In the genomic region with DNA sequence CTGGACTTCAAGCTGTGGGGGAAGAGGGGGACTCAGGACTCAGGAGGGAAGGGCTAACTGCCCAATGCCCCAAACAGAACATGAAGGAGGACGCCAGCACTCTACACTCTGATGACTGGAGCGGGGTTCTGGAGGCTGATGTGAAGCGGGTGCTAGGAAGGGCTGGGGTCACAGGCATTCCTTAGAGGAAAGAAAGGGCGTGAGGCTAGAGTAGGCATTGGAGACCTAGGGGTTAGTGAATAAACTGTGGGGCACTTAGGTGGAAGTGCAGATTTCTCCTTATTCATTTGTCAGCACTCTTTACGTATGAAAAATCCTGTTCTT, we compare ENCODE assay signal across 8 cellular contexts. TPM values are rescaled to one million over a fixed set of nuclear protein-coding genes. Genes with fewer than 3 reads are reported as not detected.
DNase-seq lines count a peak whose midpoint lies in the region; ATAC-seq lines count a peak whose summit lies in the region.

No MANE protein-coding gene starts in this region.

- peak overlapping the region; percentile 49 to 82 (median 70) for H3K4me3 Mint-ChIP-seq in CD4-positive, alpha-beta memory T cell
- H3K4me3 Mint-ChIP-seq in central memory CD8-positive, alpha-beta T cell = peak overlapping the region; percentile 70

- peak; percentile 1 for ATAC-seq in HG03439 (IDR thresholded peaks at IDR 0.05; ENCODE audit: unreplicated experiment)
- no peak for ATAC-seq in central memory CD8-positive, alpha-beta T cell (replicated peaks; ENCODE audit: extremely low read depth, poor library complexity, severe bottlenecking)

- H3K14ac ChIP-seq in neuronal stem cell (ENCODE audit: low read length) = peak overlapping the region; percentile 95

- POLR2A ChIA-PET in CD4-positive, alpha-beta memory T cell (lab: Charles Lee; ENCODE audit: partially characterized antibody) = interaction anchor here (1.4 to 10.8 kb wide), 3 partner anchors 10 to 32 kb away, joined by 14 to 120 read pairs (median 17); a partner anchor contains a TSS

- no peaks in the 10 kb centered on the region for H3K36me3 ChIP-seq in CD4-positive, alpha-beta memory T cell (ENCODE audit: insufficient read depth, low read length)
- peaks cover 4 to 13% of the 10 kb centered on the region in 2 donors for H3K36me3 ChIP-seq in neuronal stem cell (replicated peaks in 1 of 2; ENCODE audit: control insufficient read depth in 2 of 2, insufficient read depth in 2 of 2, low read length in 2 of 2)

- no peak overlapping the region for H2BK5ac ChIP-seq in neuronal stem cell (ENCODE audit: low read length)

- H2AK5ac ChIP-seq in neuronal stem cell (ENCODE audit: low read depth, low read length) = peak overlapping the region; percentile 99

- H3K4me1 Mint-ChIP-seq in CD4-positive, alpha-beta memory T cell = peaks cover 10 to 32% (median 22%) of the 10 kb centered on the region in 4 donors
- peaks cover 18% of the 10 kb centered on the region for H3K4me1 Mint-ChIP-seq in central memory CD8-positive, alpha-beta T cell

- peak overlapping the region; percentile 87 for H3K4ac ChIP-seq in neuronal stem cell (ENCODE audit: low read length)

- no peak overlapping the region for H3K27ac ChIP-seq in CD4-positive, alpha-beta memory T cell (ENCODE audit: low read depth, low read length)
- peak overlapping the region; percentile 48 for H3K27ac ChIP-seq in neuronal stem cell (replicated peaks; ENCODE audit: low read length)

- H3K9me3 Mint-ChIP-seq in CD4-positive, alpha-beta memory T cell = no peaks in the 10 kb centered on the region
- H3K9me3 Mint-ChIP-seq in central memory CD8-positive, alpha-beta T cell = no peaks in the 10 kb centered on the region

- H2BK120ac ChIP-seq in neuronal stem cell (ENCODE audit: low read depth, low read length) = peak overlapping the region; percentile 97

- H3K27ac Mint-ChIP-seq in CD4-positive, alpha-beta memory T cell = peak overlapping the region in 6 of 7 donors; percentile 28 to 89 (median 72)
- no peak overlapping the region for H3K27ac Mint-ChIP-seq in central memory CD8-positive, alpha-beta T cell (ENCODE audit: low read depth)

- H2BK12ac ChIP-seq in neuronal stem cell (ENCODE audit: low read length) = peak overlapping the region; percentile 100

- H3K4me3 ChIP-seq in CD4-positive, alpha-beta memory T cell (ENCODE audit: low read length in 2 of 2) = no peak overlapping the region
- H3K4me3 ChIP-seq in neuronal stem cell (ENCODE audit: low read length in 2 of 2) = peak overlapping the region in 1 of 2 donors; percentile 71

- no peak overlapping the region for H4K8ac ChIP-seq in neuronal stem cell (ENCODE audit: low read depth, low read length)

- H3K36me3 Mint-ChIP-seq in CD4-positive, alpha-beta memory T cell = peaks cover 4 to 10% of the 10 kb centered on the region in 2 donors
- peaks cover 1% of the 10 kb centered on the region for H3K36me3 Mint-ChIP-seq in central memory CD8-positive, alpha-beta T cell (ENCODE audit: insufficient read depth)

- CTCF ChIA-PET in CD4-positive, alpha-beta memory T cell (lab: Charles Lee; ENCODE audit: partially characterized antibody) = no interaction called here

- no peak overlapping the region for H2AFZ ChIP-seq in neuronal stem cell (ENCODE audit: low read length)

- intact Hi-C loops in CD4-positive, alpha-beta memory T cell (cut with micrococcal nuclease) = loop anchor here (1.0 to 2.0 kb wide), 4 partner anchors 10 to 383 kb away; a partner anchor contains a TSS

- H3K23ac ChIP-seq in neuronal stem cell (ENCODE audit: low read depth, low read length, poor library complexity) = peak overlapping the region; percentile 94

- peaks cover 2% of the 10 kb centered on the region for H3K79me1 ChIP-seq in neuronal stem cell (ENCODE audit: low read depth, low read length)

- H3K27me3 Mint-ChIP-seq in CD4-positive, alpha-beta memory T cell = no peaks in the 10 kb centered on the region
- H3K27me3 Mint-ChIP-seq in central memory CD8-positive, alpha-beta T cell = no peaks in the 10 kb centered on the region

- no peaks in the 10 kb centered on the region for H3K9me3 ChIP-seq in CD4-positive, alpha-beta memory T cell (ENCODE audit: control insufficient read depth in 1 of 2, low read length in 2 of 2)
- H3K9me3 ChIP-seq in neuronal stem cell (replicated peaks in 1 of 2; ENCODE audit: control insufficient read depth in 2 of 2, insufficient read depth in 1 of 2, low read depth in 1 of 2, low read length in 2 of 2) = peaks cover 0 to 8% of the 10 kb centered on the region in 2 donors

- peak overlapping the region; percentile 99 for H2BK15ac ChIP-seq in neuronal stem cell (ENCODE audit: low read length)

- no CpG with 5 or more reads among the region's 5 CpGs for WGBS in neuronal stem cell (ENCODE audit: extremely low coverage in 2 of 2, insufficient read length in 2 of 2, insufficient replicate concordance in 1 of 2), 2 donors

- no peaks in the 10 kb centered on the region for H3K27me3 ChIP-seq in CD4-positive, alpha-beta memory T cell (ENCODE audit: insufficient read depth, low read length)
- H3K27me3 ChIP-seq in neuronal stem cell (ENCODE audit: control insufficient read depth in 3 of 3, insufficient read depth in 3 of 3, low read depth in 1 of 3, low read length in 3 of 3) = peaks cover 0 to 8% (median 0%) of the 10 kb centered on the region in 3 experiments

- H3K4me2 ChIP-seq in neuronal stem cell (ENCODE audit: insufficient read depth, low read length, poor library complexity, severe bottlenecking) = peak overlapping the region; percentile 47

- no peak overlapping the region for H3K9ac ChIP-seq in neuronal stem cell (ENCODE audit: low read depth, low read length, poor library complexity)

- H4K91ac ChIP-seq in neuronal stem cell (ENCODE audit: low read depth, low read length, poor library complexity) = peak overlapping the region; percentile 74

- H3K18ac ChIP-seq in neuronal stem cell (ENCODE audit: low read length) = peak overlapping the region; percentile 98

- H3K4me1 ChIP-seq in CD4-positive, alpha-beta memory T cell (ENCODE audit: insufficient read depth, low read length) = peaks cover 16% of the 10 kb centered on the region
- peaks cover 15 to 27% of the 10 kb centered on the region in 2 donors for H3K4me1 ChIP-seq in neuronal stem cell (ENCODE audit: control insufficient read depth in 2 of 2, insufficient read depth in 1 of 2, low read depth in 1 of 2, low read length in 2 of 2)

- DNase-seq in CD4-positive, alpha-beta memory T cell = no peak
- DNase-seq in central memory CD8-positive, alpha-beta T cell (ENCODE audit: low spot score in 2 of 2) = no peak
- DNase-seq in neuronal stem cell (ENCODE audit: low spot score) = no peak
- no peak for DNase-seq in D341Med (ENCODE audit: low spot score)
- no peak for DNase-seq in stimulated activated naive CD4-positive, alpha-beta T cell (lab: John Stamatoyannopoulos, UW)
- DNase-seq in mesenteric fat pad (ENCODE audit: low spot score) = no peak
- DNase-seq in NCI-H2171 treated with DMSO at 0.1 percent for 48 hours (lab: John Stamatoyannopoulos, UW) = no peak

RNA-seq across cellular contexts. Expression of a gene that starts 0.8 kb away (rescaled TPM):
- total RNA-seq in CD4-positive, alpha-beta memory T cell = 10 to 100 TPM; 50.0 to 59.7 TPM
- polyA plus RNA-seq in CD4-positive, alpha-beta memory T cell = 10 to 100 TPM in 1 of 2 donors, 1 to 10 TPM in 1; 8.5 to 15.2 TPM
- polyA plus RNA-seq in neuronal stem cell (2013, experiment 1 of 2) = 6.9 TPM
- 6.7 TPM for polyA plus RNA-seq in neuronal stem cell (2013, experiment 2 of 2)
- total RNA-seq in mesenteric fat pad = 16.0 TPM

RNA-seq across cellular contexts. Expression of a gene that starts 10.0 kb away (rescaled TPM):
- 1 to 10 TPM; 3.1 to 3.4 TPM for total RNA-seq in CD4-positive, alpha-beta memory T cell
- polyA plus RNA-seq in CD4-positive, alpha-beta memory T cell = 1 to 10 TPM in 1 of 2 donors, under 1 TPM in 1; 0.47 to 1.6 TPM
- 5.1 TPM for polyA plus RNA-seq in neuronal stem cell (2013, experiment 1 of 2)
- polyA plus RNA-seq in neuronal stem cell (2013, experiment 2 of 2) = 5.2 TPM
- 1.3 TPM for total RNA-seq in mesenteric fat pad
